Comparison of ENCODE assay signal across 31 cellular contexts in genomic region chr12:18153826-18154225, GRCh38.
DNase-seq lines count a peak whose midpoint lies in the region; ATAC-seq, FAIRE-seq and TF ChIP-seq lines count a peak whose summit lies in the region.
"Had no signal": no experiment of that assay in that cellular context is flagged by ENCODE, and none has a peak within 500 bp of the region (broad histone marks: within the 10 kb centered on the region; RNA-seq: fewer than 3 reads in every experiment).

No MANE protein-coding gene starts in this region.

- no peak overlapping the region for H2BK20ac ChIP-seq in H1 (ENCODE audit: low read length)

- no peak for TF ChIP-seq POLR2A in H1 (IDR thresholded peaks at IDR 0.05; ENCODE audit: control extremely low read depth in 1 of 2, low read depth in 2 of 2, low read length in 2 of 2)

- H2BK12ac ChIP-seq in H1 (ENCODE audit: low read depth, low read length) = no peak overlapping the region

- H3K4me3 ChIP-seq in H1 (ENCODE audit: extremely low read depth in 1 of 4, insufficient read depth in 2 of 4, low read depth in 3 of 4, low read length in 4 of 4) = no peak overlapping the region
- H3K4me3 ChIP-seq in coronary artery = no peak overlapping the region
- H3K4me3 ChIP-seq: colonic mucosa, SJCRH30 had no signal

- TF ChIP-seq CTCF in H1 (IDR thresholded peaks at IDR 0.05; ENCODE audit: control extremely low read depth in 1 of 3, insufficient read depth in 1 of 3, low read depth in 1 of 3, low read length in 3 of 3) = no peak
- TF ChIP-seq CTCF in coronary artery (IDR thresholded peaks at IDR 0.05) = no peak

- no peak overlapping the region for H3K23ac ChIP-seq in H1 (ENCODE audit: insufficient read length)

- peaks cover 3 to 6% of the 10 kb centered on the region in 2 experiments; a peak in 2 of 4 replicates for H3K9me3 ChIP-seq in H1 (ENCODE audit: insufficient read depth in 2 of 2, low read depth in 1 of 2, low read length in 1 of 2)
- H3K9me3 ChIP-seq: BE2C, colonic mucosa, SJCRH30 had no signal

- H2AK5ac ChIP-seq in H1 (ENCODE audit: low read depth, low read length) = no peak overlapping the region

- no peak overlapping the region for H4K91ac ChIP-seq in H1 (replicated peaks; ENCODE audit: insufficient read length, low read length)

- H4K8ac ChIP-seq in H1 (ENCODE audit: extremely low read depth, insufficient read depth, low read length) = no peak overlapping the region

- CTCF ChIA-PET in H1 (lab: Charles Lee; ENCODE audit: partially characterized antibody) = interaction anchor here (3.4 kb wide), 1 partner anchor 14 kb away, joined by 12 read pairs; no protein-coding TSS in a partner anchor

- H3K27me3 ChIP-seq in H1 (replicated peaks in 1 of 4; ENCODE audit: control insufficient read depth in 3 of 4, extremely low read depth in 1 of 4, insufficient read depth in 3 of 4, low read length in 3 of 4) = no peaks in the 10 kb centered on the region
- H3K27me3 ChIP-seq: BE2C, colonic mucosa, SJCRH30 had no signal

- TF ChIP-seq EP300 in H1 (IDR thresholded peaks at IDR 0.05; ENCODE audit: borderline replicate concordance in 1 of 2, low read depth in 2 of 2, low read length in 2 of 2) = no peak

- H3K27ac ChIP-seq in H1 (ENCODE audit: low read depth, low read length) (no peak overlapping the region), coronary artery (no peak overlapping the region)
- H3K27ac ChIP-seq: colonic mucosa, parathyroid adenoma, SJCRH30, VCaP had no signal

- H3K79me2 ChIP-seq in H1 (ENCODE audit: control insufficient read depth in 1 of 2, insufficient read depth in 2 of 2, low read length in 2 of 2) = no peaks in the 10 kb centered on the region
- H3K79me2 ChIP-seq: parathyroid adenoma had no signal

- no peak overlapping the region for H2AFZ ChIP-seq in H1 (ENCODE audit: low read length)
- H2AFZ ChIP-seq: parathyroid adenoma had no signal

- H3K9ac ChIP-seq in H1 (replicated peaks in 1 of 4; ENCODE audit: extremely low read depth in 1 of 4, low read depth in 3 of 4, low read length in 3 of 4) = no peak overlapping the region
- H3K9ac ChIP-seq: parathyroid adenoma had no signal

- peaks cover 0 to 4% (median 0%) of the 10 kb centered on the region in 4 experiments; a peak in 1 of 8 replicates for H3K36me3 ChIP-seq in H1 (ENCODE audit: control insufficient read depth in 2 of 4, insufficient read depth in 4 of 4, low read length in 3 of 4)
- H3K36me3 ChIP-seq: BE2C, colonic mucosa, SJCRH30 had no signal

- peak; percentile 55 for FAIRE-seq in H1 (lab: Jason Lieb, UNC)

- H3K56ac ChIP-seq in H1 (replicated peaks; ENCODE audit: insufficient read length, low read depth, low read length) = no peak overlapping the region

- no peak overlapping the region for H2BK5ac ChIP-seq in H1 (ENCODE audit: low read depth, low read length)

- no peaks in the 10 kb centered on the region for H4K20me1 ChIP-seq in H1 (replicated peaks in 1 of 2; ENCODE audit: control insufficient read depth in 1 of 2, insufficient read depth in 2 of 2, low read length in 2 of 2)

- H3K4me1 ChIP-seq in H1 (replicated peaks in 1 of 4; ENCODE audit: control insufficient read depth in 3 of 4, insufficient read depth in 4 of 4, low read length in 3 of 4) = peaks cover 0 to 3% (median 3%) of the 10 kb centered on the region in 4 experiments; a peak in 3 of 7 replicates
- H3K4me1 ChIP-seq: BE2C, colonic mucosa, parathyroid adenoma, SJCRH30 had no signal

- H3K4me2 ChIP-seq in H1 (ENCODE audit: insufficient read depth in 1 of 2, low read depth in 2 of 2, low read length in 2 of 2) = peak overlapping the region in 1 of 2 experiments; percentile 8; a peak in 2 of 4 replicates

- H3K79me1 ChIP-seq in H1 (ENCODE audit: low read depth, low read length) = no peaks in the 10 kb centered on the region

- peak; percentile 97 for DNase-seq in DMS79 (lab: John Stamatoyannopoulos, UW)
- peak; percentile 74 for DNase-seq in NCI-H1436 (lab: John Stamatoyannopoulos, UW)
- peak; percentile 33 for DNase-seq in NCI-H69 (lab: John Stamatoyannopoulos, UW)
- no peak for DNase-seq in H1 (ENCODE audit: low read depth in 1 of 2, low spot score in 2 of 2)
- DNase-seq in A172 (ENCODE audit: low spot score) = no peak
- DNase-seq in iPS-NIHi7 (ENCODE audit: extremely low spot score) = no peak
- DNase-seq in coronary artery (ENCODE audit: low spot score) = no peak
- DNase-seq: ACHN; activated CD4-positive, alpha-beta T cell treated with anti-CD3 and anti-CD28 coated beads, Interleukin-2, amount 10 ng/mL, durations not matched to agents 24 days and 14 days; activated gamma-delta T cell; activated naive CD8-positive, alpha-beta T cell treated with anti-CD3 and anti-CD28 coated beads, Interleukin-2, amount 50 U/mL, for 24 hours; activated T-cell treated with anti-CD3 and anti-CD28 coated beads, Interleukin-2, amount 50 U/mL, for 1 hour; BE2C; CD8-positive, alpha-beta memory T cell; colonic mucosa; effector memory CD4-positive, alpha-beta T cell; erythroblast; hypothalamus; islet precursor cell; left ventricle myocardium superior; MV-4-11; NCI-H2081 treated with DMSO at 0.1 percent for 48 hours; retina; SJCRH30; substantia nigra; T-helper 9 cell; trophoblast cell had no signal

- no peak overlapping the region; the same call in 1 of the 2 replicates for H3K18ac ChIP-seq in H1 (ENCODE audit: extremely low read depth, low read length)

- H3K23me2 ChIP-seq in H1 (ENCODE audit: low read depth, low read length) = no peaks in the 10 kb centered on the region

- 75% methylated on average over 2 of the region's 2 CpGs; no CpG with 5 or more reads in 1 of the 2 experiments for WGBS in H1 (ENCODE audit: extremely low coverage in 1 of 2, insufficient coverage in 1 of 2, insufficient read length in 1 of 2, insufficient replicate concordance in 2 of 2, low coverage in 1 of 2, low lambda C conversion rate in 2 of 2, missing lambda C conversion rate in 1 of 2), 2 experiments

- POLR2A ChIA-PET in H1 (lab: Charles Lee; ENCODE audit: partially characterized antibody) = no interaction called here

- H3K4ac ChIP-seq in H1 (replicated peaks; ENCODE audit: insufficient read length, low read depth, low read length) = no peak overlapping the region

- no peak for TF ChIP-seq RAD21 in H1 (IDR thresholded peaks at IDR 0.05 in 1 of 2, conservative IDR thresholded peaks at IDR 0.05 in 1 of 2; ENCODE audit: low read depth in 2 of 2, low read length in 2 of 2)

- H4K5ac ChIP-seq in H1 (ENCODE audit: insufficient read length, low read depth, low read length) = no peak overlapping the region

- ATAC-seq in GM18511 (IDR thresholded peaks at IDR 0.05; ENCODE audit: unreplicated experiment) = no peak
- ATAC-seq: activated naive CD8-positive, alpha-beta T cell treated with anti-CD3 and anti-CD28 coated beads, Interleukin-2, amount 50 U/mL, for 24 hours; left ventricle myocardium superior; stimulated activated effector memory CD8-positive, alpha-beta T cell treated with anti-CD3 and anti-CD28 coated beads, Interleukin-12 subunit alpha, Interleukin-12 subunit beta, amount 100 ng/mL, for 72 hours had no signal

- no peak overlapping the region for H2BK120ac ChIP-seq in H1 (replicated peaks; ENCODE audit: low read depth, low read length)

- no peak overlapping the region for H3K14ac ChIP-seq in H1 (ENCODE audit: insufficient read length)

- H2BK15ac ChIP-seq in H1 (ENCODE audit: low read length) = no peak overlapping the region

TF ChIP-seq in H1, 55 proteins besides CTCF, POLR2A, EP300 and RAD21:
- peak; percentile 9 for TF ChIP-seq NANOG (IDR thresholded peaks at IDR 0.05; ENCODE audit: insufficient read depth, low read depth, low read length, poor library complexity, severe bottlenecking)
- TF ChIP-seq BCL11A (IDR thresholded peaks at IDR 0.05; ENCODE audit: low read depth in 2 of 2, low read length in 2 of 2) = no peak

Comparison
In these comparisons a context has a peak if more than half of its experiments do, and no peak if none do; other contexts are left out.
1. DNase-seq: peak in DMS79 (single experiment), NCI-H1436 (single experiment) and NCI-H69 (single experiment); none in H1 (0 of 2), A172 (single experiment), iPS-NIHi7 (single experiment) and coronary artery (single experiment).